Comparison of ENCODE assay signal across 28 cellular contexts in the genomic region with DNA sequence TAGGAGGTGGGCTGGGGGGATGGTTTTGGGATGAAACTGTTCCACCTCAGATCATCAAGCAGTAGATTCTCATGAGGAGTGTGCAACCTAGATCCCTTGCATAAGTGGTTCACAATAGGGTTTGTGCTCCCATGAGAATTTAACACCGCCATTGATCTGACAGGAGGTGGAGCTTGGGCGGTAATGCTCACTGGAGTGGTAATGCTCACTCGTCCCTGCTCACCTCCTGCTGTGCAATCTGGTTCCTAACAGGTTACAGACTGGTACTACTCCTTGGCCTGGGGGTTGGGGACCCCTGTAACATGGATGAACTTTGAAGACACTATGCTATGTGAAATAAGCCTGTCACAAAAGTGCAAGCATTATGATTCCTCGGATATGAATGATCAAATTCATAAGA.
A peak's percentile ranks its signal among the peaks of the same experiment; 100 is the strongest.
DNase-seq lines count a peak whose midpoint lies in the region; ATAC-seq and TF ChIP-seq lines count a peak whose summit lies in the region.
"Had no signal": no experiment of that assay in that cellular context is flagged by ENCODE, and none has a peak within 500 bp of the region (broad histone marks: within the 10 kb centered on the region; RNA-seq: fewer than 3 reads in every experiment).

No MANE protein-coding gene starts in this region.

- H2AFZ ChIP-seq in OCI-LY3 (ENCODE audit: low read depth, low read length) (no peak overlapping the region), neural progenitor cell (replicated peaks) (no peak overlapping the region)

- H3K27me3 ChIP-seq in OCI-LY3 (ENCODE audit: low read depth, low read length) (no peaks in the 10 kb centered on the region), neural progenitor cell (no peaks in the 10 kb centered on the region), SJCRH30 (no peaks in the 10 kb centered on the region)
- H3K27me3 ChIP-seq: heart right ventricle, right lobe of liver, tibial artery had no signal

- H3K36me3 Mint-ChIP-seq in neural progenitor cell = peaks cover 19% of the 10 kb centered on the region

- H4K20me1 ChIP-seq in OCI-LY3 (ENCODE audit: insufficient read depth, low read length) (peaks cover 6% of the 10 kb centered on the region; the same call in 1 of the 2 replicates), neural progenitor cell (ENCODE audit: low read depth) (peaks cover 11% of the 10 kb centered on the region)

- H3K27me3 Mint-ChIP-seq in neural progenitor cell (ENCODE audit: insufficient read depth, low read depth) = no peaks in the 10 kb centered on the region
- H3K27me3 Mint-ChIP-seq: CD4-positive, CD25-positive, alpha-beta regulatory T cell; dendritic cell treated with granulocyte-macrophage colony-stimulating factor and Interleukin-4, amounts not matched to agents 40 ng/mL and 50 ng/mL, for 4 days; naive B cell; progenitor cell of endocrine pancreas had no signal

- peaks cover 4% of the 10 kb centered on the region for H3K4me1 Mint-ChIP-seq in neural progenitor cell

- DNase-seq in NCI-H82 (lab: John Stamatoyannopoulos, UW) = peak; percentile 28
- DNase-seq in NCI-H82 treated with DMSO at 0.1 percent for 48 hours (lab: John Stamatoyannopoulos, UW; ENCODE audit: unreplicated experiment) = no peak
- peak; percentile 7 for DNase-seq in NB4 (ENCODE audit: low read depth)
- peak; percentile 61 for DNase-seq in neural progenitor cell (ENCODE audit: low spot score)
- no peak for DNase-seq in SJCRH30
- DNase-seq in anterior cingulate cortex (lab: John Stamatoyannopoulos, UW) = no peak
- DNase-seq: activated naive CD4-positive, alpha-beta T cell; CD4-positive, CD25-positive, alpha-beta regulatory T cell; central memory CD4-positive, alpha-beta T cell; EL; heart right ventricle; HFFc6; IMR-90; midbrain; naive B cell; NCI-H1092 treated with DMSO at 0.1 percent for 48 hours; NCI-H187 treated with DMSO at 0.1 percent for 48 hours; NCI-H446; PC-3; right lobe of liver; SK-N-SH; stimulated activated CD8-positive, alpha-beta memory T cell treated with anti-CD3 and anti-CD28 coated beads, Interleukin-4, amount 100 ng/mL, for 48 hours; tibial artery had no signal

- peak overlapping the region; percentile 60; the same call in 1 of the 2 replicates for H3K4me2 ChIP-seq in OCI-LY3 (ENCODE audit: low read length)
- no peak overlapping the region for H3K4me2 ChIP-seq in neural progenitor cell
- H3K4me2 ChIP-seq: SK-N-SH had no signal

- TF ChIP-seq CTCF in NB4 (IDR thresholded peaks at IDR 0.05; ENCODE audit: low read depth, low read length) = no peak
- no peak for TF ChIP-seq CTCF in OCI-LY3 (IDR thresholded peaks at IDR 0.05; ENCODE audit: low read depth, low read length)
- no peak for TF ChIP-seq CTCF in neural progenitor cell (IDR thresholded peaks at IDR 0.05)

- H3K27ac Mint-ChIP-seq in neural progenitor cell = peak overlapping the region; percentile 31
- H3K27ac Mint-ChIP-seq: dendritic cell treated with granulocyte-macrophage colony-stimulating factor and Interleukin-4, amounts not matched to agents 40 ng/mL and 50 ng/mL, for 4 days; HFFc6; progenitor cell of endocrine pancreas had no signal

- ATAC-seq in GM18502 (IDR thresholded peaks at IDR 0.05; ENCODE audit: poor library complexity, unreplicated experiment) = no peak
- ATAC-seq: esophagus mucosa, heart right ventricle, PC-3, right lobe of liver had no signal

- H3K79me2 ChIP-seq in OCI-LY3 (ENCODE audit: low read length) = peaks cover 9% of the 10 kb centered on the region
- peaks cover 15% of the 10 kb centered on the region for H3K79me2 ChIP-seq in neural progenitor cell (ENCODE audit: low read depth)

- H3K9ac ChIP-seq in OCI-LY3 (ENCODE audit: low read length) (no peak overlapping the region), neural progenitor cell (no peak overlapping the region)
- H3K9ac ChIP-seq: SK-N-SH had no signal

- H3K36me3 ChIP-seq in OCI-LY3 (replicated peaks; ENCODE audit: low read depth, low read length) (peaks cover 38% of the 10 kb centered on the region), neural progenitor cell (peaks cover 22% of the 10 kb centered on the region), SJCRH30 (peaks cover 19% of the 10 kb centered on the region)

- peaks cover 5% of the 10 kb centered on the region for H3F3A ChIP-seq in neural progenitor cell (ENCODE audit: low read depth)

- H3K27ac ChIP-seq in OCI-LY3 (ENCODE audit: low read length) (no peak overlapping the region), neural progenitor cell (no peak overlapping the region), SJCRH30 (no peak overlapping the region)
- H3K27ac ChIP-seq: heart right ventricle, right lobe of liver, tibial artery had no signal

- no peaks in the 10 kb centered on the region for H3K9me3 ChIP-seq in OCI-LY3 (ENCODE audit: insufficient read depth, low read length)
- no peaks in the 10 kb centered on the region for H3K9me3 ChIP-seq in neural progenitor cell (ENCODE audit: low read depth)
- H3K9me3 ChIP-seq in SJCRH30 (replicated peaks) = no peaks in the 10 kb centered on the region
- H3K9me3 ChIP-seq: heart right ventricle, right lobe of liver, SK-N-SH, tibial artery had no signal

- H3K9me3 Mint-ChIP-seq in neural progenitor cell = no peaks in the 10 kb centered on the region
- H3K9me3 Mint-ChIP-seq: CD4-positive, CD25-positive, alpha-beta regulatory T cell; dendritic cell treated with granulocyte-macrophage colony-stimulating factor and Interleukin-4, amounts not matched to agents 40 ng/mL and 50 ng/mL, for 4 days; HFFc6; naive B cell had no signal

- TF ChIP-seq POLR2A in NB4 (IDR thresholded peaks at IDR 0.05; ENCODE audit: extremely low read depth, insufficient read length) = no peak

- H3K4me1 ChIP-seq in OCI-LY3 (ENCODE audit: low read length) = peaks cover 42% of the 10 kb centered on the region
- H3K4me1 ChIP-seq in neural progenitor cell = peaks cover 15% of the 10 kb centered on the region
- no peaks in the 10 kb centered on the region for H3K4me1 ChIP-seq in SJCRH30
- H3K4me1 ChIP-seq: heart right ventricle, right lobe of liver, tibial artery had no signal

- H3K4me3 Mint-ChIP-seq in neural progenitor cell = no peak overlapping the region
- H3K4me3 Mint-ChIP-seq: dendritic cell treated with granulocyte-macrophage colony-stimulating factor and Interleukin-4, amounts not matched to agents 40 ng/mL and 50 ng/mL, for 4 days; HFFc6 had no signal

- H3K4me3 ChIP-seq in NB4 (ENCODE audit: low read depth, low read length) (no peak overlapping the region), OCI-LY3 (ENCODE audit: low read length) (no peak overlapping the region), neural progenitor cell (no peak overlapping the region), SJCRH30 (no peak overlapping the region)
- H3K4me3 ChIP-seq: heart right ventricle, right lobe of liver, tibial artery had no signal

Comparison
In these comparisons a context has a peak if more than half of its experiments do, and no peak if none do; other contexts are left out.
1. DNase-seq: peak in NCI-H82 (single experiment), NB4 (single experiment) and neural progenitor cell (single experiment); none in NCI-H82 treated with DMSO at 0.1 percent for 48 hours (single experiment), SJCRH30 (0 of 2) and anterior cingulate cortex (0 of 58).